27 cellular contexts compared by ENCODE assay signal in genomic region chr9:115775669-115776068, GRCh38.
DNase-seq lines count a peak whose midpoint lies in the region; ATAC-seq and TF ChIP-seq lines count a peak whose summit lies in the region.
"Had no signal": no experiment of that assay in that cellular context is flagged by ENCODE, and none has a peak within 500 bp of the region (broad histone marks: within the 10 kb centered on the region; RNA-seq: fewer than 3 reads in every experiment).

No MANE protein-coding gene starts in this region.

- H3K4me3 ChIP-seq in IMR-90 (ENCODE audit: insufficient read depth, low read depth, low read length) (no peak overlapping the region), neuronal stem cell (ENCODE audit: low read length in 2 of 2) (no peak overlapping the region), vagina (no peak overlapping the region)

- H3K23ac ChIP-seq in IMR-90 (ENCODE audit: low read depth, low read length), result no peak overlapping the region
- H3K23ac ChIP-seq in neuronal stem cell (ENCODE audit: low read depth, low read length, poor library complexity), result no peak overlapping the region

- no peak overlapping the region; the same call in 1 of the 2 replicates for H2BK20ac ChIP-seq in IMR-90 (ENCODE audit: low read depth, low read length)

- H2AK5ac ChIP-seq in IMR-90 (ENCODE audit: low read depth, low read length) (no peak overlapping the region), neuronal stem cell (ENCODE audit: low read depth, low read length) (no peak overlapping the region)

- H3K9me1 ChIP-seq in IMR-90 (ENCODE audit: insufficient read depth, low read length), result no peaks in the 10 kb centered on the region

- H4K91ac ChIP-seq in IMR-90 (ENCODE audit: insufficient read depth, low read depth, low read length), result no peak overlapping the region
- no peak overlapping the region for H4K91ac ChIP-seq in neuronal stem cell (ENCODE audit: low read depth, low read length, poor library complexity)

- no peak overlapping the region for H3K14ac ChIP-seq in IMR-90 (replicated peaks; ENCODE audit: low read depth, low read length)
- no peak overlapping the region for H3K14ac ChIP-seq in neuronal stem cell (ENCODE audit: low read length)

- H2BK5ac ChIP-seq in IMR-90 (ENCODE audit: low read depth, low read length, poor library complexity, severe bottlenecking) (no peak overlapping the region), neuronal stem cell (ENCODE audit: low read length) (no peak overlapping the region)

- no peak overlapping the region for H3K27ac Mint-ChIP-seq in progenitor cell of endocrine pancreas
- H3K27ac Mint-ChIP-seq in activated T-helper 2 cell treated with anti-CD3 and anti-CD28 coated beads, Interferon-gamma antibody, Interleukin-2, Interleukin-4, amounts not matched to agents 10 μg/mL and 5 μg/mL and 100 μg/mL, durations not matched to agents 14 hours and 24 hours and 36 hours, result no peak overlapping the region
- H3K27ac Mint-ChIP-seq: B cell; CD8-positive, alpha-beta memory T cell; IgD-negative memory B cell had no signal

- DNase-seq in EH (ENCODE audit: low read depth) (peak; percentile 12), IMR-90 (peak; percentile 14), astrocyte of the hippocampus (ENCODE audit: low read depth, low spot score) (peak; percentile 64), neuronal stem cell (ENCODE audit: low spot score) (peak; percentile 11), NCI-H2029 (lab: John Stamatoyannopoulos, UW) (no peak), progenitor cell of endocrine pancreas (ENCODE audit: low spot score, unreplicated experiment) (no peak), vagina (ENCODE audit: extremely low spot score in 2 of 2) (no peak)
- DNase-seq in activated T-helper 2 cell treated with anti-CD3 and anti-CD28 coated beads, Interferon-gamma antibody, Interleukin-2, Interleukin-4, amounts not matched to agents 10 μg/mL and 5 μg/mL and 100 μg/mL, durations not matched to agents 14 hours and 24 hours and 36 hours (ENCODE audit: low spot score), result no peak
- DNase-seq: CD8-positive, alpha-beta memory T cell; DMS 273 treated with DMSO at 0.1 percent for 48 hours; DMS79; GOT3; HCEC 1CT; MM.1S; NCI-H1417; NCI-H1694; NCI-H2081; NCI-H226; NCI-H510A; NCI-H69; SHP77 treated with DMSO at 0.1 percent for 48 hours; SW 1271 had no signal

- no peaks in the 10 kb centered on the region for H3K36me3 Mint-ChIP-seq in progenitor cell of endocrine pancreas (ENCODE audit: insufficient read depth)
- H3K36me3 Mint-ChIP-seq in activated T-helper 2 cell treated with anti-CD3 and anti-CD28 coated beads, Interferon-gamma antibody, Interleukin-2, Interleukin-4, amounts not matched to agents 10 μg/mL and 5 μg/mL and 100 μg/mL, durations not matched to agents 14 hours and 24 hours and 36 hours (ENCODE audit: low read depth), result no peaks in the 10 kb centered on the region
- H3K36me3 Mint-ChIP-seq: CD8-positive, alpha-beta memory T cell; IgD-negative memory B cell had no signal

- H3K4me2 ChIP-seq in IMR-90 (ENCODE audit: low read depth, low read length) (no peak overlapping the region), neuronal stem cell (ENCODE audit: insufficient read depth, low read length, poor library complexity, severe bottlenecking) (no peak overlapping the region)
- H3K4me2 ChIP-seq: KMS-11 had no signal

- H3K9me3 ChIP-seq in IMR-90 (ENCODE audit: control insufficient read depth, insufficient read depth, low read length) (no peaks in the 10 kb centered on the region), neuronal stem cell (replicated peaks in 1 of 2; ENCODE audit: control insufficient read depth in 2 of 2, insufficient read depth in 1 of 2, low read depth in 1 of 2, low read length in 2 of 2) (no peaks in the 10 kb centered on the region), vagina (no peaks in the 10 kb centered on the region)

- H3K36me3 ChIP-seq in IMR-90 (ENCODE audit: control insufficient read depth, insufficient read depth, low read length), result no peaks in the 10 kb centered on the region
- H3K36me3 ChIP-seq in neuronal stem cell (replicated peaks in 1 of 2; ENCODE audit: control insufficient read depth in 2 of 2, insufficient read depth in 2 of 2, low read length in 2 of 2), result no peaks in the 10 kb centered on the region
- no peaks in the 10 kb centered on the region for H3K36me3 ChIP-seq in vagina

- H2AK9ac ChIP-seq in IMR-90 (replicated peaks; ENCODE audit: low read depth, low read length, poor library complexity), result no peak overlapping the region

- H3K27ac ChIP-seq in IMR-90 (ENCODE audit: insufficient read depth, low read length) (no peak overlapping the region), neuronal stem cell (replicated peaks; ENCODE audit: low read length) (no peak overlapping the region), vagina (no peak overlapping the region)
- H3K27ac ChIP-seq: C4-2B, KMS-11 had no signal

- no peak for ATAC-seq in IMR-90 (ENCODE audit: low read depth)
- ATAC-seq: Panc1 had no signal

- no TSS peak for BruUV-seq in IMR-90 (replicated peaks; lab: Mats Ljungman, UMichigan)

- H3K4me1 ChIP-seq in IMR-90 (ENCODE audit: control insufficient read depth, insufficient read depth, low read length), result 0 out of 2 replicates have a peak, but pooled peaks cover 2% of the 10 kb centered on the region
- peaks cover 0 to 2% of the 10 kb centered on the region in 2 donors for H3K4me1 ChIP-seq in neuronal stem cell (ENCODE audit: control insufficient read depth in 2 of 2, insufficient read depth in 1 of 2, low read depth in 1 of 2, low read length in 2 of 2)
- no peaks in the 10 kb centered on the region for H3K4me1 ChIP-seq in vagina

- H3K9me3 Mint-ChIP-seq in progenitor cell of endocrine pancreas (ENCODE audit: low read depth), result no peaks in the 10 kb centered on the region
- peaks cover 4% of the 10 kb centered on the region for H3K9me3 Mint-ChIP-seq in activated T-helper 2 cell treated with anti-CD3 and anti-CD28 coated beads, Interferon-gamma antibody, Interleukin-2, Interleukin-4, amounts not matched to agents 10 μg/mL and 5 μg/mL and 100 μg/mL, durations not matched to agents 14 hours and 24 hours and 36 hours

- in situ Hi-C loops in IMR-90 (cut with MboI; ENCODE audit: low sequenced_read_pairs), result no loop called here

- H2BK15ac ChIP-seq in IMR-90 (ENCODE audit: low read depth, low read length), result no peak overlapping the region
- no peak overlapping the region for H2BK15ac ChIP-seq in neuronal stem cell (ENCODE audit: low read length)

- no peak overlapping the region for H2BK12ac ChIP-seq in neuronal stem cell (ENCODE audit: low read length)

- no peak overlapping the region for H3K4me3 Mint-ChIP-seq in progenitor cell of endocrine pancreas (ENCODE audit: low read depth)
- H3K4me3 Mint-ChIP-seq in activated T-helper 2 cell treated with anti-CD3 and anti-CD28 coated beads, Interferon-gamma antibody, Interleukin-2, Interleukin-4, amounts not matched to agents 10 μg/mL and 5 μg/mL and 100 μg/mL, durations not matched to agents 14 hours and 24 hours and 36 hours (ENCODE audit: low read depth), result no peak overlapping the region
- H3K4me3 Mint-ChIP-seq: B cell; CD8-positive, alpha-beta memory T cell; IgD-negative memory B cell had no signal

- no peak overlapping the region; the same call in 1 of the 2 replicates for H2BK120ac ChIP-seq in IMR-90 (ENCODE audit: low read depth, low read length)
- H2BK120ac ChIP-seq in neuronal stem cell (ENCODE audit: low read depth, low read length), result no peak overlapping the region

- dilution Hi-C loops in IMR-90 (cut with HindIII; ENCODE audit: low sequenced_read_pairs, unreplicated experiment), result no loop called here

- H3K4me1 Mint-ChIP-seq in progenitor cell of endocrine pancreas (ENCODE audit: low read depth), result no peaks in the 10 kb centered on the region
- no peaks in the 10 kb centered on the region for H3K4me1 Mint-ChIP-seq in activated T-helper 2 cell treated with anti-CD3 and anti-CD28 coated beads, Interferon-gamma antibody, Interleukin-2, Interleukin-4, amounts not matched to agents 10 μg/mL and 5 μg/mL and 100 μg/mL, durations not matched to agents 14 hours and 24 hours and 36 hours (ENCODE audit: low read depth)
- H3K4me1 Mint-ChIP-seq: B cell; CD8-positive, alpha-beta memory T cell; IgD-negative memory B cell had no signal

- H3K4ac ChIP-seq in IMR-90 (ENCODE audit: low read depth, low read length) (no peak overlapping the region), neuronal stem cell (ENCODE audit: low read length) (no peak overlapping the region)

- WGBS in IMR-90 (ENCODE audit: extremely low coverage in 2 of 2, insufficient read length in 1 of 2), 2 experiments, result no CpG with 5 or more reads among the region's 2 CpGs
- no CpG with 5 or more reads among the region's 2 CpGs for WGBS in neuronal stem cell (ENCODE audit: extremely low coverage in 2 of 2, insufficient read length in 2 of 2, insufficient replicate concordance in 1 of 2), 2 donors

- no peak overlapping the region for H4K5ac ChIP-seq in IMR-90 (ENCODE audit: low read depth, low read length)

- TF ChIP-seq CTCF in IMR-90 (conservative IDR thresholded peaks at IDR 0.05; ENCODE audit: low read depth, low read length) (no peak), progenitor cell of endocrine pancreas (IDR thresholded peaks at IDR 0.05; ENCODE audit: unreplicated experiment) (no peak), vagina (IDR thresholded peaks at IDR 0.05) (no peak)

- TF ChIP-seq POLR2A in IMR-90 (IDR thresholded peaks at IDR 0.05; ENCODE audit: low read depth, low read length) (no peak), vagina (IDR thresholded peaks at IDR 0.05) (no peak)

- H4K8ac ChIP-seq in IMR-90 (ENCODE audit: low read depth in 2 of 2, low read length in 2 of 2), result no peak overlapping the region
- no peak overlapping the region for H4K8ac ChIP-seq in neuronal stem cell (ENCODE audit: low read depth, low read length)

- intact Hi-C loops in IMR-90 (cut with micrococcal nuclease) (no loop called here), vagina (cut with DNase I) (no loop called here)
- intact Hi-C loops in activated T-helper 2 cell treated with anti-CD3 and anti-CD28 coated beads, Interferon-gamma antibody, Interleukin-2, Interleukin-4, amounts not matched to agents 10 μg/mL and 5 μg/mL and 100 μg/mL, durations not matched to agents 14 hours and 24 hours and 36 hours (cut with micrococcal nuclease), result no loop called here

- POLR2A ChIA-PET in IMR-90 (lab: Charles Lee; ENCODE audit: unreplicated experiment), result no interaction called here

- no peak overlapping the region for H3K56ac ChIP-seq in IMR-90 (ENCODE audit: extremely low read depth, insufficient read depth, low read length)

- TF ChIP-seq RAD21 in IMR-90 (IDR thresholded peaks at IDR 0.05; ENCODE audit: low read length), result no peak

- no peaks in the 10 kb centered on the region for H4K20me1 ChIP-seq in IMR-90 (ENCODE audit: insufficient read depth, low read length)

- H3K27me3 ChIP-seq in IMR-90 (ENCODE audit: control insufficient read depth, insufficient read depth, low read length) (no peaks in the 10 kb centered on the region), neuronal stem cell (ENCODE audit: control insufficient read depth in 3 of 3, insufficient read depth in 3 of 3, low read depth in 1 of 3, low read length in 3 of 3) (no peaks in the 10 kb centered on the region), vagina (no peaks in the 10 kb centered on the region)

- H3K79me1 ChIP-seq in IMR-90 (ENCODE audit: low read depth in 1 of 2, low read length in 2 of 2) (no peaks in the 10 kb centered on the region), neuronal stem cell (ENCODE audit: low read depth, low read length) (no peaks in the 10 kb centered on the region)

- H2AFZ ChIP-seq in IMR-90 (replicated peaks; ENCODE audit: low read length, poor library complexity) (peak overlapping the region; percentile 45), neuronal stem cell (ENCODE audit: low read length) (no peak overlapping the region)

- CTCF ChIA-PET in IMR-90 (lab: Yijun Ruan, JAX), result no interaction called here

- H3K18ac ChIP-seq in IMR-90 (ENCODE audit: low read depth, low read length), result 0 out of 2 replicates have a peak overlapping the region, but pooled peaks have one; percentile 23
- no peak overlapping the region for H3K18ac ChIP-seq in neuronal stem cell (ENCODE audit: low read length)

- no peak overlapping the region for H3K9ac ChIP-seq in IMR-90 (ENCODE audit: low read depth, low read length)
- no peak overlapping the region for H3K9ac ChIP-seq in neuronal stem cell (ENCODE audit: low read depth, low read length, poor library complexity)
- H3K9ac ChIP-seq: KMS-11 had no signal

- H3K27me3 Mint-ChIP-seq in progenitor cell of endocrine pancreas, result no peaks in the 10 kb centered on the region
- H3K27me3 Mint-ChIP-seq in activated T-helper 2 cell treated with anti-CD3 and anti-CD28 coated beads, Interferon-gamma antibody, Interleukin-2, Interleukin-4, amounts not matched to agents 10 μg/mL and 5 μg/mL and 100 μg/mL, durations not matched to agents 14 hours and 24 hours and 36 hours (ENCODE audit: low read depth), result no peaks in the 10 kb centered on the region
- H3K27me3 Mint-ChIP-seq: B cell, IgD-negative memory B cell had no signal

Comparison
In these comparisons a context has a peak if more than half of its experiments do, and no peak if none do; other contexts are left out.
1. DNase-seq: peak in EH (single experiment), IMR-90 (single experiment), astrocyte of the hippocampus (single experiment) and neuronal stem cell (single experiment); none in NCI-H2029 (single experiment), progenitor cell of endocrine pancreas (single experiment), activated T-helper 2 cell treated with anti-CD3 and anti-CD28 coated beads, Interferon-gamma antibody, Interleukin-2, Interleukin-4, amounts not matched to agents 10 μg/mL and 5 μg/mL and 100 μg/mL, durations not matched to agents 14 hours and 24 hours and 36 hours (single experiment) and vagina (0 of 2).